ENCODE assay signal across 1 cellular context in the genomic region with DNA sequence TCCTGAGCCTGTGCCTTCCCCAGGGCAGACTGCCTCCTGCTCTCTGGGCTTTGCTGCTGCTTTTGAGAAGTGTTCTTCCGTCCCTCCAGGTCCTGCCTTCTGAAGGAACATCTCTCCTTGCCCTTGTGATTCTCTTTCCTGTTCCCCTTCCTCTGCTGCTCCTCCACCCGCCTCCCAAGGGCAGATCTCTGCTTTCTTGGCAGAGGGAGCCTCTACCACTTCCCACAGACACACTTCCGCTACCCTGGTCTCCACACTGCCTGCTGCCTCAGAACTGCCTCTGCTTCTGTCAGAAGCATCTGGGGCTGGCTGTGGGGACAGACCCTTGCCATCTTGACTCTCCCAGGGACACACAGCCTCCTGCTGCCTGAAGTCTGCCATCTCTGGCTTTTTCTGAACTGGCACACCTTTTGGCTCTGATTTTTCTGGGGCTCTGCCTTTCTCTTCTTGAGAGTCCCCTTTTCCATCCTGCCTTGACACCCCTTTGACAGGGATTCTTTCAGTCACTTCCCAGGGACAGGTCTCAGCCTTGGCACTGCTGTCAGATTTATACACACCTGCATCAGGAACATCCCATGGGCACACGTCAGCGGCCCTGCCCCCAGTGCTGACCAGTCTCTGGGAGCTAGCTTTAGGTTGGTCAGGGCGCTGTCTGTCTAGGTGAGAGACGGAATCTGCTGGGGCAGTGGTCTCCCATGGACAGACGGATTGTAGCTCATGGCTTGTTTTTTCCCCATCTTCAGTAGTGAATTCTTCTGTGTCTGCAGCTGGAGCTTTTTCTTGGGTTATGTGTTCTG.
TF ChIP-seq lines count a peak whose summit lies in the region.

No MANE protein-coding gene starts in this region.

TF ChIP-seq in HepG2, 621 proteins besides CTCF, POLR2A, EP300 and RAD21:
- no peak for TF ChIP-seq ZBTB7B (CRISPR knock-in tag; IDR thresholded peaks at IDR 0.05)
- TF ChIP-seq ZNF543 (CRISPR knock-in tag; IDR thresholded peaks at IDR 0.05): no peak
- no peak for TF ChIP-seq ZNF552 (CRISPR knock-in tag; IDR thresholded peaks at IDR 0.05; ENCODE audit: borderline replicate concordance)
- TF ChIP-seq ZFP62 (CRISPR knock-in tag; IDR thresholded peaks at IDR 0.05): no peak
